ENCODE assay signal across 1 cellular context in genomic region chr7:142808802-142809583, GRCh38.
TF ChIP-seq lines count a peak whose summit lies in the region.

No MANE protein-coding gene starts in this region.

TF ChIP-seq in K562, 482 proteins besides CTCF, POLR2A, EP300 and RAD21 (continued from another document and continues in another):
- TF ChIP-seq CSDE1 (IDR thresholded peaks at IDR 0.05) (no peak), BRF2 (IDR thresholded peaks at IDR 0.05; ENCODE audit: borderline replicate concordance, insufficient read depth, insufficient read length) (no peak), KLF10 (CRISPR knock-in tag; IDR thresholded peaks at IDR 0.05) (no peak), CBX3 (IDR thresholded peaks at IDR 0.05; ENCODE audit: borderline replicate concordance in 1 of 2, low read length in 2 of 2) (0 out of 3 replicates have a peak, but pooled peaks of 1 of the 2 experiments have one; percentile 26), NELFE (IDR thresholded peaks at IDR 0.05; ENCODE audit: insufficient read depth, insufficient read length) (no peak), EZH2 (IDR thresholded peaks at IDR 0.05; ENCODE audit: borderline replicate concordance, low read depth, low read length) (no peak), BCL6 (CRISPR knock-in tag; IDR thresholded peaks at IDR 0.05) (no peak), REST (CRISPR knock-in tag; IDR thresholded peaks at IDR 0.05; ENCODE audit: low read depth) (no peak), TARDBP (IDR thresholded peaks at IDR 0.05) (no peak), ZBTB11 (CRISPR knock-in tag; IDR thresholded peaks at IDR 0.05) (no peak), ZC3H4 (CRISPR knock-in tag; IDR thresholded peaks at IDR 0.05; ENCODE audit: borderline replicate concordance) (no peak), MITF (IDR thresholded peaks at IDR 0.05) (peak; percentile 35; the same call in 1 of the 2 replicates), HDAC2 (IDR thresholded peaks at IDR 0.05) (no peak), RBM14 (IDR thresholded peaks at IDR 0.05; ENCODE audit: borderline replicate concordance, insufficient read depth, low read depth, low read length) (no peak), HNRNPK (IDR thresholded peaks at IDR 0.05; ENCODE audit: low read depth, low read length, poor library complexity, severe bottlenecking) (no peak), ZKSCAN3 (CRISPR knock-in tag; IDR thresholded peaks at IDR 0.05) (no peak), GATAD2B (IDR thresholded peaks at IDR 0.05; ENCODE audit: borderline replicate concordance) (no peak), RAD51 (IDR thresholded peaks at IDR 0.05; ENCODE audit: borderline replicate concordance, low read depth) (no peak), E4F1 (CRISPR knock-in tag; IDR thresholded peaks at IDR 0.05; ENCODE audit: borderline replicate concordance) (no peak), SUPT5H (IDR thresholded peaks at IDR 0.05) (no peak), GTF3C2 (IDR thresholded peaks at IDR 0.05; ENCODE audit: borderline replicate concordance, extremely low read depth, insufficient read length) (no peak), RBM15 (IDR thresholded peaks at IDR 0.05; ENCODE audit: insufficient read depth, low read length) (no peak), SMARCB1 (IDR thresholded peaks at IDR 0.05; ENCODE audit: insufficient read length, low read depth) (no peak), SNAPC5 (CRISPR knock-in tag; IDR thresholded peaks at IDR 0.05) (no peak), ZBTB8A (IDR thresholded peaks at IDR 0.05; ENCODE audit: partially characterized antibody) (no peak), ID3 (CRISPR knock-in tag; IDR thresholded peaks at IDR 0.05) (no peak), ID3 (tag; IDR thresholded peaks at IDR 0.05) (peak; percentile 100), ZNF316 (IDR thresholded peaks at IDR 0.05) (no peak), HMBOX1 (IDR thresholded peaks at IDR 0.05) (peak; percentile 10; the same call in 1 of the 2 replicates), FOXP1 (CRISPR knock-in tag; IDR thresholded peaks at IDR 0.05) (0 out of 2 replicates have a peak, but pooled peaks have one; percentile 16), L3MBTL2 (IDR thresholded peaks at IDR 0.05) (no peak), ZNF609 (CRISPR knock-in tag; IDR thresholded peaks at IDR 0.05; ENCODE audit: borderline replicate concordance) (peak; percentile 48; the same call in 1 of the 2 replicates), COPS2 (conservative IDR thresholded peaks at IDR 0.05) (no peak), FOXJ2 (tag; IDR thresholded peaks at IDR 0.05) (no peak), SREBF2 (CRISPR knock-in tag; IDR thresholded peaks at IDR 0.05) (no peak), RB1 (IDR thresholded peaks at IDR 0.05; ENCODE audit: low read depth) (no peak)
